ENCODE assay signal across 25 cellular contexts in genomic region chr13:89497658-89498057, GRCh38.
DNase-seq lines count a peak whose midpoint lies in the region; ATAC-seq, FAIRE-seq and TF ChIP-seq lines count a peak whose summit lies in the region.
"Had no signal": no experiment of that assay in that cellular context is flagged by ENCODE, and none has a peak within 500 bp of the region (broad histone marks: within the 10 kb centered on the region; RNA-seq: fewer than 3 reads in every experiment).

No MANE protein-coding gene starts in this region.

- no peak for TF ChIP-seq RAD21 in SK-N-SH (IDR thresholded peaks at IDR 0.05; ENCODE audit: low read length)

- H2AFZ ChIP-seq in SK-N-SH (ENCODE audit: low read depth) (no peak overlapping the region), Karpas-422 (ENCODE audit: low read length) (peak overlapping the region; percentile 75), keratinocyte (ENCODE audit: control insufficient read depth, low read length) (peak overlapping the region; percentile 19)

- ATAC-seq in SK-N-SH treated with all-trans-retinoic acid at 6 μM for 48 hours = no peak
- ATAC-seq in HG03342 (IDR thresholded peaks at IDR 0.05; ENCODE audit: unreplicated experiment) = no peak
- ATAC-seq: A549; CD8-positive, alpha-beta T cell; GM12878 had no signal

- H3K9ac ChIP-seq in SK-N-SH (no peak overlapping the region), Karpas-422 (ENCODE audit: low read length) (no peak overlapping the region), keratinocyte (ENCODE audit: control insufficient read depth, extremely low read depth, insufficient read depth, low read length) (no peak overlapping the region)
- H3K9ac ChIP-seq: BLaER1 treated with 17β-estradiol and CSF1 and Interleukin-3, amounts not matched to agents 10 nM and 100 nM had no signal

- no peaks in the 10 kb centered on the region for H3K9me2 ChIP-seq in SK-N-SH
- H3K9me2 ChIP-seq in Karpas-422 (replicated peaks; ENCODE audit: insufficient read depth, low read length) = no peaks in the 10 kb centered on the region

- dilution Hi-C loops in keratinocyte (cut with MboI; ENCODE audit: extremely low pct_ligation_motif_present, low sequenced_read_pairs) = no loop called here

- no peaks in the 10 kb centered on the region for H3K9me3 ChIP-seq in SK-N-SH
- H3K9me3 ChIP-seq in Karpas-422 (ENCODE audit: low read length) = no peaks in the 10 kb centered on the region
- H3K9me3 ChIP-seq in keratinocyte (ENCODE audit: control insufficient read depth, low read depth, low read length) = no peaks in the 10 kb centered on the region
- H3K9me3 ChIP-seq: A549 had no signal

- H3K79me2 ChIP-seq in SK-N-SH (ENCODE audit: insufficient read depth) (no peaks in the 10 kb centered on the region), Karpas-422 (ENCODE audit: low read length) (no peaks in the 10 kb centered on the region), keratinocyte (ENCODE audit: control insufficient read depth, insufficient read depth, low read length) (no peaks in the 10 kb centered on the region)

- POLR2A ChIA-PET in SK-N-SH (lab: Yijun Ruan, JAX) = no interaction called here

- H4K20me1 ChIP-seq in SK-N-SH (ENCODE audit: insufficient read depth) (no peaks in the 10 kb centered on the region), Karpas-422 (ENCODE audit: insufficient read depth, low read depth, low read length) (no peaks in the 10 kb centered on the region), keratinocyte (ENCODE audit: control insufficient read depth, extremely low read depth, insufficient read depth, low read length) (no peaks in the 10 kb centered on the region)
- H4K20me1 ChIP-seq: BLaER1 treated with 17β-estradiol and CSF1 and Interleukin-3, amounts not matched to agents 10 nM and 100 nM had no signal

- no peaks in the 10 kb centered on the region for H3K9me1 ChIP-seq in keratinocyte (ENCODE audit: control insufficient read depth, extremely low read depth, insufficient read depth, low read length)

- H3K4me3 ChIP-seq in SK-N-SH (ENCODE audit: low read depth in 2 of 2, low read length in 1 of 2) (no peak overlapping the region), Karpas-422 (ENCODE audit: low read length) (no peak overlapping the region), keratinocyte (ENCODE audit: control insufficient read depth in 2 of 3, extremely low read depth in 1 of 3, insufficient read depth in 2 of 3, low read depth in 1 of 3, low read length in 3 of 3) (no peak overlapping the region)
- H3K4me3 ChIP-seq: A549; BLaER1 treated with 17β-estradiol and CSF1 and Interleukin-3, amounts not matched to agents 10 nM and 100 nM; GM12878 had no signal

- H3K36me3 ChIP-seq in SK-N-SH (replicated peaks in 1 of 2; ENCODE audit: control insufficient read depth in 1 of 2, insufficient read depth in 2 of 2, low read length in 1 of 2) (no peaks in the 10 kb centered on the region), Karpas-422 (ENCODE audit: insufficient read depth, low read length) (no peaks in the 10 kb centered on the region), keratinocyte (ENCODE audit: control insufficient read depth in 2 of 2, extremely low read depth in 1 of 2, insufficient read depth in 2 of 2, low read length in 2 of 2) (no peaks in the 10 kb centered on the region)
- H3K36me3 ChIP-seq: BLaER1 treated with 17β-estradiol and CSF1 and Interleukin-3, amounts not matched to agents 10 nM and 100 nM had no signal

- H3F3A ChIP-seq in SK-N-SH (replicated peaks; ENCODE audit: insufficient read depth) = no peaks in the 10 kb centered on the region

- DNase-seq in SK-N-SH (no peak), Karpas-422 (no peak), amniotic epithelial cell (ENCODE audit: low read depth) (peak; percentile 63), keratinocyte (ENCODE audit: low read depth, low spot score) (no peak), HuH-7 (ENCODE audit: low spot score) (no peak), amygdala (lab: John Stamatoyannopoulos, UW) (no peak)
- DNase-seq: AML-193; CD4-positive, alpha-beta T cell; CD8-positive, alpha-beta T cell; DMS 273 treated with DMSO at 0.1 percent for 48 hours; DMS153; DMS53; DMS79; DND-41; EL; GDM1 had no signal

- CTCF ChIA-PET in SK-N-SH (lab: Yijun Ruan, JAX) = no interaction called here

- TF ChIP-seq CTCF in SK-N-SH (IDR thresholded peaks at IDR 0.05) (no peak), keratinocyte (optimal IDR thresholded peaks at IDR 0.05 in 1 of 3, IDR thresholded peaks at IDR 0.05 in 1 of 3, conservative IDR thresholded peaks at IDR 0.05 in 1 of 3; ENCODE audit: extremely low read depth in 1 of 3, insufficient read depth in 2 of 3, low read length in 3 of 3) (no peak)

- FAIRE-seq in keratinocyte (lab: Jason Lieb, UNC) = no peak
- FAIRE-seq: A549, GM12878, GM12892, GM18507 had no signal

- H3K27ac ChIP-seq in SK-N-SH (ENCODE audit: low read depth in 2 of 2, low read length in 1 of 2) (no peak overlapping the region), Karpas-422 (ENCODE audit: low read length) (no peak overlapping the region), keratinocyte (ENCODE audit: control insufficient read depth, insufficient read depth, low read length) (no peak overlapping the region)
- H3K27ac ChIP-seq: 22Rv1; A549; BLaER1 treated with 17β-estradiol and CSF1 and Interleukin-3, amounts not matched to agents 10 nM and 100 nM; C4-2B had no signal

- H3K27me3 ChIP-seq in SK-N-SH (ENCODE audit: insufficient read depth) (no peaks in the 10 kb centered on the region), Karpas-422 (ENCODE audit: low read length) (no peaks in the 10 kb centered on the region), keratinocyte (ENCODE audit: control insufficient read depth, extremely low read depth, insufficient read depth, low read length) (no peaks in the 10 kb centered on the region)
- H3K27me3 ChIP-seq: BLaER1 treated with 17β-estradiol and CSF1 and Interleukin-3, amounts not matched to agents 10 nM and 100 nM had no signal

- H3K4me1 ChIP-seq in SK-N-SH (ENCODE audit: control insufficient read depth in 1 of 2, insufficient read depth in 2 of 2, low read depth in 1 of 2, low read length in 1 of 2) (peaks cover 0 to 3% of the 10 kb centered on the region in 2 experiments; a peak in 2 of 4 replicates), Karpas-422 (ENCODE audit: low read length) (no peaks in the 10 kb centered on the region), keratinocyte (ENCODE audit: control insufficient read depth, extremely low read depth, insufficient read depth, low read length) (no peaks in the 10 kb centered on the region)
- H3K4me1 ChIP-seq: A549; BLaER1 treated with 17β-estradiol and CSF1 and Interleukin-3, amounts not matched to agents 10 nM and 100 nM had no signal

- no peak overlapping the region for H3K4me2 ChIP-seq in SK-N-SH
- no peak overlapping the region for H3K4me2 ChIP-seq in Karpas-422 (ENCODE audit: low read depth, low read length, poor library complexity, severe bottlenecking)
- no peak overlapping the region for H3K4me2 ChIP-seq in keratinocyte (ENCODE audit: control insufficient read depth, extremely low read depth, insufficient read depth, low read depth, low read length)
- H3K4me2 ChIP-seq: A549; BLaER1 treated with 17β-estradiol and CSF1 and Interleukin-3, amounts not matched to agents 10 nM and 100 nM had no signal

- 40% methylated on average over 4 of the region's 4 CpGs for WGBS in SK-N-SH (ENCODE audit: low lambda C conversion rate)

- peak in 1 of 2 experiments; percentile 56; a peak in 2 of 4 replicates for TF ChIP-seq EP300 in SK-N-SH (IDR thresholded peaks at IDR 0.05; ENCODE audit: borderline replicate concordance in 1 of 2, low read depth in 1 of 2, low read length in 1 of 2)

TF ChIP-seq in SK-N-SH, 30 proteins besides CTCF, POLR2A, EP300 and RAD21:
- TF ChIP-seq GATA2 (CRISPR knock-in tag; IDR thresholded peaks at IDR 0.05) (peak; percentile 72), FOXJ3 (CRISPR knock-in tag; IDR thresholded peaks at IDR 0.05) (0 out of 2 replicates have a peak, but pooled peaks have one; percentile 19), ELF1 (IDR thresholded peaks at IDR 0.05) (no peak), RCOR1 (IDR thresholded peaks at IDR 0.05; ENCODE audit: low read length) (peak; percentile 16; the same call in 1 of the 2 replicates)

TF ChIP-seq in SK-N-SH treated with all-trans-retinoic acid at 6 μM for 48 hours, 23 proteins besides CTCF, POLR2A, EP300 and RAD21 (continues in another document):
- TF ChIP-seq ZFP3 (CRISPR knock-in tag; IDR thresholded peaks at IDR 0.05) (no peak), ZC3H10 (CRISPR knock-in tag; IDR thresholded peaks at IDR 0.05) (no peak), BACH2 (CRISPR knock-in tag; IDR thresholded peaks at IDR 0.05; ENCODE audit: borderline replicate concordance) (no peak), ESRRG (CRISPR knock-in tag; IDR thresholded peaks at IDR 0.05) (no peak)
- TF ChIP-seq, protein P1, sequence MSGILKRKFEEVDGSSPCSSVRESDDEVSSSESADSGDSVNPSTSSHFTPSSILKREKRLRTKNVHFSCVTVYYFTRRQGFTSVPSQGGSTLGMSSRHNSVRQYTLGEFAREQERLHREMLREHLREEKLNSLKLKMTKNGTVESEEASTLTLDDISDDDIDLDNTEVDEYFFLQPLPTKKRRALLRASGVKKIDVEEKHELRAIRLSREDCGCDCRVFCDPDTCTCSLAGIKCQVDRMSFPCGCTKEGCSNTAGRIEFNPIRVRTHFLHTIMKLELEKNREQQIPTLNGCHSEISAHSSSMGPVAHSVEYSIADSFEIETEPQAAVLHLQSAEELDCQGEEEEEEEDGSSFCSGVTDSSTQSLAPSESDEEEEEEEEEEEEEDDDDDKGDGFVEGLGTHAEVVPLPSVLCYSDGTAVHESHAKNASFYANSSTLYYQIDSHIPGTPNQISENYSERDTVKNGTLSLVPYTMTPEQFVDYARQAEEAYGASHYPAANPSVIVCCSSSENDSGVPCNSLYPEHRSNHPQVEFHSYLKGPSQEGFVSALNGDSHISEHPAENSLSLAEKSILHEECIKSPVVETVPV (CRISPR knock-in tag; IDR thresholded peaks at IDR 0.05) = no peak
- TF ChIP-seq, protein P2, sequence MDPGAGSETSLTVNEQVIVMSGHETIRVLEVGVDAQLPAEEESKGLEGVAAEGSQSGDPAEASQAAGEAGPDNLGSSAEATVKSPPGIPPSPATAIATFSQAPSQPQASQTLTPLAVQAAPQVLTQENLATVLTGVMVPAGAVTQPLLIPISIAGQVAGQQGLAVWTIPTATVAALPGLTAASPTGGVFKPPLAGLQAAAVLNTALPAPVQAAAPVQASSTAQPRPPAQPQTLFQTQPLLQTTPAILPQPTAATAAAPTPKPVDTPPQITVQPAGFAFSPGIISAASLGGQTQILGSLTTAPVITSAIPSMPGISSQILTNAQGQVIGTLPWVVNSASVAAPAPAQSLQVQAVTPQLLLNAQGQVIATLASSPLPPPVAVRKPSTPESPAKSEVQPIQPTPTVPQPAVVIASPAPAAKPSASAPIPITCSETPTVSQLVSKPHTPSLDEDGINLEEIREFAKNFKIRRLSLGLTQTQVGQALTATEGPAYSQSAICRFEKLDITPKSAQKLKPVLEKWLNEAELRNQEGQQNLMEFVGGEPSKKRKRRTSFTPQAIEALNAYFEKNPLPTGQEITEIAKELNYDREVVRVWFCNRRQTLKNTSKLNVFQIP (CRISPR knock-in tag; IDR thresholded peaks at IDR 0.05; ENCODE audit: borderline replicate concordance, low read depth) = no peak
